Comparison of ENCODE assay signal across 14 cellular contexts in genomic region chr7:149458235-149458634, GRCh38. TPM values are rescaled to one million over a fixed set of nuclear protein-coding genes. Genes with fewer than 3 reads are reported as not detected.
DNase-seq lines count a peak whose midpoint lies in the region; ATAC-seq and TF ChIP-seq lines count a peak whose summit lies in the region.
"Had no signal": no experiment of that assay in that cellular context is flagged by ENCODE, and none has a peak within 500 bp of the region (broad histone marks: within the 10 kb centered on the region; RNA-seq: fewer than 3 reads in every experiment).

No MANE protein-coding gene starts in this region.

- TF ChIP-seq CTCF in nephron (IDR thresholded peaks at IDR 0.05; ENCODE audit: unreplicated experiment in 3 of 3): no peak
- no peak for TF ChIP-seq CTCF in lower lobe of right lung (IDR thresholded peaks at IDR 0.05)

- in situ Hi-C loops in HAP-1 (cut with MboI; ENCODE audit: low sequenced_read_pairs): no loop called here

- peak overlapping the region in 4 of 7 donors; percentile 70 to 77 (median 76) for H3K27ac Mint-ChIP-seq in CD4-positive, alpha-beta memory T cell
- H3K27ac Mint-ChIP-seq in activated naive CD8-positive, alpha-beta T cell treated with anti-CD3 and anti-CD28 coated beads, Interleukin-2, amount 10 ng/mL, durations not matched to agents 7 days and 5 days: no peak overlapping the region
- H3K27ac Mint-ChIP-seq in nephron: peak overlapping the region; percentile 0 to 79 (median 11)

- H3K27me3 ChIP-seq in CD4-positive, alpha-beta memory T cell (ENCODE audit: insufficient read depth, low read length): no peaks in the 10 kb centered on the region
- no peaks in the 10 kb centered on the region for H3K27me3 ChIP-seq in HAP-1 (ENCODE audit: low read depth)
- H3K27me3 ChIP-seq in lower lobe of right lung (ENCODE audit: low read depth): no peaks in the 10 kb centered on the region
- H3K27me3 ChIP-seq: brain microvascular endothelial cell had no signal

- POLR2A ChIA-PET in CD4-positive, alpha-beta memory T cell (lab: Charles Lee; ENCODE audit: partially characterized antibody): interaction anchor here (0.6 to 0.7 kb wide), 2 partner anchors 311 to 1764 kb away, joined by 3 read pairs; partner anchors contain the start of gene ZNF398
- POLR2A ChIA-PET in activated naive CD8-positive, alpha-beta T cell treated with anti-CD3 and anti-CD28 coated beads, Interleukin-2, amount 10 ng/mL, durations not matched to agents 7 days and 5 days (lab: Charles Lee): no interaction called here

- peaks cover 22% of the 10 kb centered on the region for H3K36me3 ChIP-seq in CD4-positive, alpha-beta memory T cell (ENCODE audit: insufficient read depth, low read length)
- H3K36me3 ChIP-seq in HAP-1 (replicated peaks) (peaks cover 28% of the 10 kb centered on the region), lower lobe of right lung (peaks cover 31% of the 10 kb centered on the region)

- peak overlapping the region; percentile 75 to 88 (median 83) for H3K4me3 Mint-ChIP-seq in CD4-positive, alpha-beta memory T cell
- peak overlapping the region; percentile 56 for H3K4me3 Mint-ChIP-seq in activated naive CD8-positive, alpha-beta T cell treated with anti-CD3 and anti-CD28 coated beads, Interleukin-2, amount 10 ng/mL, durations not matched to agents 7 days and 5 days
- peak overlapping the region; percentile 73 to 90 (median 81) for H3K4me3 Mint-ChIP-seq in nephron

- H3K4me1 Mint-ChIP-seq in CD4-positive, alpha-beta memory T cell: peaks cover 16 to 33% (median 28%) of the 10 kb centered on the region in 4 donors
- peaks cover 15% of the 10 kb centered on the region for H3K4me1 Mint-ChIP-seq in activated naive CD8-positive, alpha-beta T cell treated with anti-CD3 and anti-CD28 coated beads, Interleukin-2, amount 10 ng/mL, durations not matched to agents 7 days and 5 days
- peaks cover 11% of the 10 kb centered on the region for H3K4me1 Mint-ChIP-seq in nephron

- CTCF ChIA-PET in CD4-positive, alpha-beta memory T cell (lab: Charles Lee; ENCODE audit: partially characterized antibody): interaction anchor here (1.0 to 5.1 kb wide), 3 partner anchors 35 to 174 kb away, joined by 3 to 43 read pairs (median 3); no protein-coding TSS in a partner anchor

- H3K27me3 Mint-ChIP-seq in CD4-positive, alpha-beta memory T cell: no peaks in the 10 kb centered on the region
- no peaks in the 10 kb centered on the region for H3K27me3 Mint-ChIP-seq in activated naive CD8-positive, alpha-beta T cell treated with anti-CD3 and anti-CD28 coated beads, Interleukin-2, amount 10 ng/mL, durations not matched to agents 7 days and 5 days
- no peaks in the 10 kb centered on the region for H3K27me3 Mint-ChIP-seq in nephron (ENCODE audit: low read depth)

- peaks cover 15 to 42% of the 10 kb centered on the region in 2 donors for H3K36me3 Mint-ChIP-seq in CD4-positive, alpha-beta memory T cell
- peaks cover 5% of the 10 kb centered on the region for H3K36me3 Mint-ChIP-seq in activated naive CD8-positive, alpha-beta T cell treated with anti-CD3 and anti-CD28 coated beads, Interleukin-2, amount 10 ng/mL, durations not matched to agents 7 days and 5 days
- peaks cover 35% of the 10 kb centered on the region for H3K36me3 Mint-ChIP-seq in nephron (ENCODE audit: low read depth)

- no peaks in the 10 kb centered on the region for H3K9me3 Mint-ChIP-seq in CD4-positive, alpha-beta memory T cell
- no peaks in the 10 kb centered on the region for H3K9me3 Mint-ChIP-seq in activated naive CD8-positive, alpha-beta T cell treated with anti-CD3 and anti-CD28 coated beads, Interleukin-2, amount 10 ng/mL, durations not matched to agents 7 days and 5 days
- no peaks in the 10 kb centered on the region for H3K9me3 Mint-ChIP-seq in nephron

- intact Hi-C loops in CD4-positive, alpha-beta memory T cell (cut with micrococcal nuclease): no loop called here
- intact Hi-C loops in lower lobe of right lung (cut with DNase I): no loop called here

- peaks cover 24% of the 10 kb centered on the region for H3K4me1 ChIP-seq in CD4-positive, alpha-beta memory T cell (ENCODE audit: insufficient read depth, low read length)
- peaks cover 26% of the 10 kb centered on the region for H3K4me1 ChIP-seq in HAP-1
- H3K4me1 ChIP-seq in lower lobe of right lung: peaks cover 19% of the 10 kb centered on the region

- H3K27ac ChIP-seq in CD4-positive, alpha-beta memory T cell (ENCODE audit: low read depth, low read length): no peak overlapping the region
- H3K27ac ChIP-seq in lower lobe of right lung: no peak overlapping the region
- H3K27ac ChIP-seq: brain microvascular endothelial cell, HL-60 had no signal

- no peaks in the 10 kb centered on the region for H3K9me3 ChIP-seq in CD4-positive, alpha-beta memory T cell (ENCODE audit: control insufficient read depth in 1 of 2, low read length in 2 of 2)
- H3K9me3 ChIP-seq in HAP-1 (no peaks in the 10 kb centered on the region), lower lobe of right lung (no peaks in the 10 kb centered on the region)

- no peak for DNase-seq in CD4-positive, alpha-beta memory T cell
- peak; percentile 47 to 57 for DNase-seq in HAP-1 (ENCODE audit: low spot score in 2 of 2)
- no peak for DNase-seq in activated naive CD8-positive, alpha-beta T cell treated with anti-CD3 and anti-CD28 coated beads, Interleukin-2, amount 10 ng/mL, durations not matched to agents 7 days and 5 days
- DNase-seq in H4 (ENCODE audit: low spot score): no peak
- DNase-seq in lower lobe of right lung: no peak
- DNase-seq: brain microvascular endothelial cell; DMS153; NCI-H1092 treated with DMSO at 0.1 percent for 48 hours; NCI-H526 treated with DMSO at 0.1 percent for 48 hours; stimulated activated CD4-positive, alpha-beta T cell treated with anti-CD3 and anti-CD28 coated beads, Interleukin-12 subunit alpha, Interleukin-12 subunit beta, amount 100 ng/mL, for 4 hours; stimulated activated CD8-positive, alpha-beta memory T cell treated with anti-CD3 and anti-CD28 coated beads, Interleukin-4, amount 100 ng/mL, for 48 hours had no signal

- no peak overlapping the region for H3K4me3 ChIP-seq in CD4-positive, alpha-beta memory T cell (ENCODE audit: low read length in 2 of 2)
- H3K4me3 ChIP-seq in HAP-1: peak overlapping the region; percentile 38; the same call in 1 of the 2 replicates
- H3K4me3 ChIP-seq in lower lobe of right lung: no peak overlapping the region

- ATAC-seq in activated naive CD8-positive, alpha-beta T cell treated with anti-CD3 and anti-CD28 coated beads, Interleukin-2, amount 10 ng/mL, durations not matched to agents 7 days and 5 days (ENCODE audit: low read depth): no peak
- no peak for ATAC-seq in HG02642 (IDR thresholded peaks at IDR 0.05; ENCODE audit: poor library complexity, unreplicated experiment)
- ATAC-seq in lower lobe of right lung: no peak

RNA-seq across cellular contexts. Expression of gene ZNF777, which starts 2.6 kb away (rescaled TPM):
- 10 to 100 TPM; 15.9 to 16.8 TPM for total RNA-seq in CD4-positive, alpha-beta memory T cell
- 1 to 10 TPM in 1 of 2 donors, under 1 TPM in 1; 0.19 to 3.7 TPM for polyA plus RNA-seq in CD4-positive, alpha-beta memory T cell
- total RNA-seq in activated naive CD8-positive, alpha-beta T cell treated with anti-CD3 and anti-CD28 coated beads, Interleukin-2, amount 10 ng/mL, durations not matched to agents 7 days and 5 days: 10 to 100 TPM; 14.1 to 14.9 TPM
- total RNA-seq in H4 (2014; rRNA removed; shearing (Covaris generic)): 3.8 and 6.1 TPM in 2 replicates
- 8.6 TPM for total RNA-seq in lower lobe of right lung

RNA-seq across cellular contexts. Expression of gene ZNF746, which starts 39.4 kb away (rescaled TPM):
- total RNA-seq in CD4-positive, alpha-beta memory T cell: 10 to 100 TPM; 25.2 to 25.6 TPM
- polyA plus RNA-seq in CD4-positive, alpha-beta memory T cell: 10 to 100 TPM in 1 of 2 donors, 1 to 10 TPM in 1; 3.7 to 14.5 TPM
- total RNA-seq in activated naive CD8-positive, alpha-beta T cell treated with anti-CD3 and anti-CD28 coated beads, Interleukin-2, amount 10 ng/mL, durations not matched to agents 7 days and 5 days: 10 to 100 TPM; 24.3 to 26.2 TPM
- total RNA-seq in H4 (2014; rRNA removed; shearing (Covaris generic)): 12.9 and 16.2 TPM in 2 replicates
- 20.6 TPM for total RNA-seq in lower lobe of right lung

Comparison
In these comparisons a context has a peak if more than half of its experiments do, and no peak if none do; other contexts are left out.
1. DNase-seq: peak in HAP-1 (2 of 2); none in CD4-positive, alpha-beta memory T cell (0 of 5), activated naive CD8-positive, alpha-beta T cell treated with anti-CD3 and anti-CD28 coated beads, Interleukin-2, amount 10 ng/mL, durations not matched to agents 7 days and 5 days (single experiment), H4 (single experiment) and lower lobe of right lung (single experiment).
2. Peak in every context shown above with its lines, with median percentiles within 50 percentile points of each other: H3K4me3 Mint-ChIP-seq.